In the genomic region with DNA sequence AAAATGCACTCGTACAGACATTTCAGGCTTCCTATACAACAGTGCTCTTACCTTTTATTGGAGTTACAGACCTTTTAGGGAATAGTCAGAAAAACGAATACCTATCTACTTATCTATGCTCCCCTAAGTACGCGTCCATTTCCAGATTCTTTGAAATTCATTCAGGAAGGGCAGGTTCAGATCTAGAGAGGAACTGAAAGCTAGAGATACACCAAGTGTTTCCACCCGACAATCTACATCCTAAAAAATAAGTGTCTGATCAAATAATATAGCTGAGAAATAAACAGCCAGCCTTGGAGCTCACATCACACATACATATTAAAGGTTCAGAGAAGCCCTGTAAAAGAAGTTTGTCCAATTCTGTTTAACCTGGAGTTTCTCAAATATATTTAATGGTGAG, we compare ENCODE assay signal across 1 cellular context. TPM values are rescaled to one million over a fixed set of nuclear protein-coding genes. Genes with fewer than 3 reads are reported as not detected.
"Had no signal": no experiment of that assay in that cellular context is flagged by ENCODE, and none has a peak within 500 bp of the region (broad histone marks: within the 10 kb centered on the region; RNA-seq: fewer than 3 reads in every experiment).

No MANE protein-coding gene starts in this region.

RNA-seq across cellular contexts. Expression of a gene that starts 19.0 kb away (rescaled TPM):
- total RNA-seq: activated T-helper 17 cell treated with anti-CD3 and anti-CD28 coated beads, Interleukin-2, amount 50 U/mL, for 72 hours had no signal
